8 cellular contexts compared by ENCODE assay signal in the genomic region with DNA sequence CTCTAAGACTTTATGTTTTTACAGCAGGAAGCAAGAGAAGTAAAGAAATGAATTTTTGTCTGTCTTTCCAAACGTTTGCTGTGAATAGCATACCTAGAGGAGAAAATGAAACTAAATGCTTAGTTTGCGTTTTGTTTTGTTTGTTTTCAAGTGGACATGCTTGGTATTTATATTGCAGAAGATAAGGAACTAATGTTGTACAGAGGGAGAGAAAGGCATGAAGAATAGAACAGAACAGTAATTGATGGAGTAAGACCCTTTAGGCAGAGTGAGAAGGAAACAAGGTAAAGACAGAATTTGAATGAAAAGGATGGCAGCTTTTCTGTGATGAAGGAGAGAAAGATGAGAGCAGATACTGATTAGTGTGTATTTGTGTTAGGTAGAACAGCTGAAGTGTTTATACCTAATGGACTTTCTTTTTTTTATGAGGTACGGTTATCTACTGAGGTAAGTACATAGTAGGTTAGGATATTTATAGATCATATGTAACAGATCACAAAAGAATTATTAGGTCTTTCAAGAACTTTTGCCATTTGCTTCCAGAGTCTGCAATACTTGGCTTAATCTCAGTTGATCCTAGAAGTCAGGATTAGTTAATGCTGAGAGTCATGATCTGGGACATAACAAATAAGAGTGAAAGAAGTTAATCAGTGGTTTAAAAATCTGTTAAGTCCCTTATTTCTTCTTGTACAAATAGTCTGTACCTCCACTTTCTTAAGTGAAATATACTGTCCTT. TPM values are rescaled to one million over a fixed set of nuclear protein-coding genes. Genes with fewer than 3 reads are reported as not detected.
A peak's percentile ranks its signal among the peaks of the same experiment; 100 is the strongest.
DNase-seq lines count a peak whose midpoint lies in the region; ATAC-seq, FAIRE-seq and TF ChIP-seq lines count a peak whose summit lies in the region.

No MANE protein-coding gene starts in this region.

- H3K27ac ChIP-seq in CD4-positive, alpha-beta T cell (ENCODE audit: low read depth, low read length) = no peak overlapping the region
- H3K27ac ChIP-seq in VCaP (peak overlapping the region; percentile 38), right atrium auricular region (peak overlapping the region; percentile 43 to 59), vagina (peak overlapping the region; percentile 55)

- H3K4me1 ChIP-seq in right atrium auricular region = peaks cover 0 to 35% of the 10 kb centered on the region in 2 donors
- H3K4me1 ChIP-seq in vagina = peaks cover 15% of the 10 kb centered on the region

- no peak for TF ChIP-seq CTCF in CD4-positive, alpha-beta T cell (IDR thresholded peaks at IDR 0.05)
- no peak for TF ChIP-seq CTCF in VCaP (conservative IDR thresholded peaks at IDR 0.05)
- no peak for TF ChIP-seq CTCF in right atrium auricular region (IDR thresholded peaks at IDR 0.05)
- no peak for TF ChIP-seq CTCF in vagina (IDR thresholded peaks at IDR 0.05)

- no peaks in the 10 kb centered on the region for H3K9me3 Mint-ChIP-seq in CD4-positive, alpha-beta T cell

- peaks cover 16% of the 10 kb centered on the region for H3K36me3 Mint-ChIP-seq in CD4-positive, alpha-beta T cell (ENCODE audit: low read depth)

- no peaks in the 10 kb centered on the region for H3K9me3 ChIP-seq in CD4-positive, alpha-beta T cell (ENCODE audit: control insufficient read depth, low read length)
- H3K9me3 ChIP-seq in right atrium auricular region (no peaks in the 10 kb centered on the region), vagina (no peaks in the 10 kb centered on the region)

- TF ChIP-seq POLR2A in H54 (IDR thresholded peaks at IDR 0.05; ENCODE audit: low read depth, low read length) (no peak), vagina (IDR thresholded peaks at IDR 0.05) (no peak)

- H3K4me3 ChIP-seq in right atrium auricular region = no peak overlapping the region
- H3K4me3 ChIP-seq in vagina = no peak overlapping the region

- peaks cover 44% of the 10 kb centered on the region for H3K4me1 Mint-ChIP-seq in CD4-positive, alpha-beta T cell (ENCODE audit: low read depth)

- H3K27me3 Mint-ChIP-seq in CD4-positive, alpha-beta T cell = no peaks in the 10 kb centered on the region

- DNase-seq in CD4-positive, alpha-beta T cell = no peak
- DNase-seq in H54 (ENCODE audit: insufficient read length, low spot score) = no peak
- no peak for DNase-seq in right atrium auricular region (ENCODE audit: low spot score)
- no peak for DNase-seq in vagina (ENCODE audit: extremely low spot score in 2 of 2)
- DNase-seq in DMS 273 treated with DMSO at 0.1 percent for 48 hours (lab: John Stamatoyannopoulos, UW) = no peak
- no peak for DNase-seq in NCI-H2081 treated with DMSO at 0.1 percent for 48 hours (lab: John Stamatoyannopoulos, UW)
- no peak for DNase-seq in stimulated activated CD4-positive, alpha-beta T cell treated with anti-CD3 and anti-CD28 coated beads, Interleukin-4, amount 100 ng/mL, for 4 hours

- intact Hi-C loops in CD4-positive, alpha-beta T cell (cut with DNase I, micrococcal nuclease) = loop anchor here (2.0 to 10.0 kb wide), 5 partner anchors 70 to 512 kb away; partner anchors contain the start of gene USP53 (in 2 of the 2)
- intact Hi-C loops in vagina (cut with DNase I) = loop anchor here (5.0 to 10.0 kb wide), 3 partner anchors 70 to 540 kb away; partner anchors contain the start of gene USP53

- ATAC-seq in CD4-positive, alpha-beta T cell (ENCODE audit: poor library complexity) = peak; percentile 59

- no peaks in the 10 kb centered on the region for H3K27me3 ChIP-seq in CD4-positive, alpha-beta T cell (ENCODE audit: control insufficient read depth, insufficient read depth, low read length)
- H3K27me3 ChIP-seq in right atrium auricular region (no peaks in the 10 kb centered on the region), vagina (no peaks in the 10 kb centered on the region)

- H3K27ac Mint-ChIP-seq in CD4-positive, alpha-beta T cell = peak overlapping the region; percentile 1

- H3K36me3 ChIP-seq in right atrium auricular region (peaks cover 20% of the 10 kb centered on the region), vagina (no peaks in the 10 kb centered on the region)

- peak overlapping the region; percentile 45 for H3K4me3 Mint-ChIP-seq in CD4-positive, alpha-beta T cell

- POLR2A ChIA-PET in CD4-positive, alpha-beta T cell (lab: Charles Lee) = no interaction called here

- CTCF ChIA-PET in CD4-positive, alpha-beta T cell (lab: Charles Lee) = no interaction called here

- peak; percentile 15 for FAIRE-seq in H54 (lab: Jason Lieb, UNC)

RNA-seq across cellular contexts. Expression of gene FABP2, which starts 36.9 kb away (rescaled TPM):
- total RNA-seq in CD4-positive, alpha-beta T cell = not detected
- total RNA-seq in right atrium auricular region (under 1 TPM in 1 of 2 donors, not detected in 1; 0.48 TPM), vagina (not detected)
